In the genomic region with DNA sequence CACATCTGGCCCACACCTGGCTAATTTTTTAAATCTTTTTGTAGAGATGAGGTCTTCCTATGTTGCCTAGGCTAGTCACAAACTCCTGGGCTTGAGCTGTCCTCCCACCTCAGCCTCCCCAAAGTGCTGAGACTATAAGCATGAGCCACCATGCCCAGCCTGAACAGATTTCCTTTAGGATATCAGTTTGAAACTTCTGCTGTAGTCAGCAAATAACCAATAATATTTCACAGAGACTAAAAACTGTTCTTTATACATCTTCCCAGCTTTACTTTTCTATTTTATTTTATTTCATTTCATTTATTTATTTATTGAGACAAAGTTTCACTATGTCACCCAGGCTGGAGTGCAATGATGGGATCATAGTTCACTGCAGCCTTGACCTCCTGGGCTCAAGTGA, we compare ENCODE assay signal across 27 cellular contexts. TPM values are rescaled to one million over a fixed set of nuclear protein-coding genes. Genes with fewer than 3 reads are reported as not detected.
"Had no signal": no experiment of that assay in that cellular context is flagged by ENCODE, and none has a peak within 500 bp of the region (broad histone marks: within the 10 kb centered on the region; RNA-seq: fewer than 3 reads in every experiment).

No MANE protein-coding gene starts in this region.

- H3K27ac ChIP-seq: colonic mucosa, epithelial cell of prostate, esophagus squamous epithelium, gastrocnemius medialis, heart right ventricle, left lung, lower lobe of right lung had no signal

- DNase-seq: colonic mucosa; cortex of kidney; effector CD8-positive, alpha-beta T cell; effector memory CD8-positive, alpha-beta T cell; endodermal cell; erythroblast; esophagus squamous epithelium; foreskin fibroblast; foreskin melanocyte; gastrocnemius medialis; glutamatergic neuron; head of caudate nucleus; heart right ventricle; hippocampal formation; left cardiac atrium; left lung; left ventricle myocardium superior; lower lobe of right lung; mesenchymal stem cell; mucosa of descending colon; naive B cell had no signal

- H3K4me3 ChIP-seq: colonic mucosa, esophagus squamous epithelium, gastrocnemius medialis, heart right ventricle, left lung, lower lobe of right lung, mucosa of descending colon had no signal

- H3K9me3 ChIP-seq: colonic mucosa, esophagus squamous epithelium, gastrocnemius medialis, heart right ventricle, left lung, lower lobe of right lung, mucosa of descending colon had no signal

- ATAC-seq: effector memory CD8-positive, alpha-beta T cell; esophagus mucosa; gastrocnemius medialis; heart right ventricle; left cardiac atrium; left lung; left ventricle myocardium superior; lower lobe of right lung; mucosa of descending colon had no signal

- H3K27me3 ChIP-seq: colonic mucosa, esophagus squamous epithelium, gastrocnemius medialis, heart right ventricle, left lung had no signal

- H3K4me1 ChIP-seq: colonic mucosa, esophagus squamous epithelium, gastrocnemius medialis, lower lobe of right lung had no signal

- FAIRE-seq: endometrium, islet of Langerhans, keratinocyte had no signal

- H3K36me3 ChIP-seq: colonic mucosa had no signal

RNA-seq across cellular contexts. Expression of a gene that starts 29.9 kb away (rescaled TPM):
- total RNA-seq: esophagus mucosa, esophagus squamous epithelium, gastrocnemius medialis, heart right ventricle, left ventricle myocardium superior, myocyte had no signal
